ENCODE assay signal across 25 cellular contexts in the genomic region with DNA sequence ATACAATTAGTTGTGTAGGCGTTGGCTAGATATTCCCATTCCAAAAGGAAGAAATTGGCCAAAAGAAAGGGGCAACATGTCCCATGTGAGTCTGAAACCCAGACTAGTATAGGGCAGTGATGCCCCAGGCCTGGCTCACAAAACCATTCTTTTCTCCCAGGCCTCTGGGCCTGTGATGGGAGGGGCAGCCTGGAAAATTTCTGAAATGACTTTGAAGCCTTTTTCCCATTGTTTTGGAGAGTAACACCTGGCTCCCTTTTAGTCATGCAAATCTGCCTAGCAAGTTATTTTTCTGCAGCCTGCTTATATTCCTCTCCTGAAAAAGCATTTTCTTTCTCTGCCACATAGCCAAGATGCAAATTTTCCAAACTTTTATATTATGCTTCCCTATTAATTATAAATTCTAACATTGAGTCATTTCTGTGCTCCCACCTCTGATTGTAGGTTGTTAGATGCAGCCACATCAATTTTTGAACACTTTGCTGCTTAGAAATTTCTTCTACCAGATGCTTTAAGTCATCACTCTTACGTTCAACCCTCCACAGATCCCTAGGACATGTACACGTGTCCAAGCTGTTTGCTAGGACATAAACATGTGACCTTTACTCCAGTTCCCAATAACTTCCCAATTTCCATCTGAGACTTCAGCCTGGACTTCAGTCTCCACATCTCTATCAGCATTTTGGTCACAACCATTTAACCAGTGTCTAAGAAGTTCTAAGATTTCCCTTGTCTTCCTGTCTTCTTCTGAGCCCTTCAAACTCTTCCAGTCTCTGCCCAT.
DNase-seq lines count a peak whose midpoint lies in the region; ATAC-seq and TF ChIP-seq lines count a peak whose summit lies in the region.
"Had no signal": no experiment of that assay in that cellular context is flagged by ENCODE, and none has a peak within 500 bp of the region (broad histone marks: within the 10 kb centered on the region; RNA-seq: fewer than 3 reads in every experiment).

No MANE protein-coding gene starts in this region.

- H3K14ac ChIP-seq in trophoblast cell (ENCODE audit: low read length) = no peak overlapping the region

- H2BK12ac ChIP-seq in trophoblast cell (ENCODE audit: low read length) = no peak overlapping the region

- POLR2A ChIA-PET in WTC11 (lab: Charles Lee) = no interaction called here

- no peak overlapping the region for H3K9ac ChIP-seq in trophoblast cell (ENCODE audit: low read length)
- H3K9ac ChIP-seq: KMS-11 had no signal

- TF ChIP-seq POLR2A in prostate gland (IDR thresholded peaks at IDR 0.05) = no peak

- H3K9me3 Mint-ChIP-seq in WTC11 = peaks cover 15% of the 10 kb centered on the region

- peak; percentile 46 for DNase-seq in NCI-H2107 treated with DMSO at 0.1 percent for 48 hours (lab: John Stamatoyannopoulos, UW; ENCODE audit: unreplicated experiment)
- DNase-seq in NCI-H2107 (lab: John Stamatoyannopoulos, UW) = no peak
- peak; percentile 39 for DNase-seq in WTC11 (ENCODE audit: low spot score)
- DNase-seq in iPS DF 6.9 (ENCODE audit: low read depth, low spot score) = peak; percentile 27
- DNase-seq in trophoblast cell = peak; percentile 1 to 33
- no peak for DNase-seq in superior temporal gyrus (ENCODE audit: extremely low spot score)
- no peak for DNase-seq in prostate gland (ENCODE audit: low spot score)
- DNase-seq: Caco-2; CD8-positive, alpha-beta T cell; DMS 273 treated with DMSO at 0.1 percent for 48 hours; DMS79; MM.1S; NCI-H2029; NCI-H446; NCI-H524 treated with DMSO at 0.1 percent for 48 hours; NCI-H774; SJCRH30 had no signal

- peak overlapping the region; percentile 37 for H3K4me3 Mint-ChIP-seq in WTC11
- H3K4me3 Mint-ChIP-seq: B cell; CD8-positive, alpha-beta T cell; IgD-negative memory B cell had no signal

- H3K4ac ChIP-seq in trophoblast cell (ENCODE audit: low read depth, low read length) = no peak overlapping the region

- CTCF ChIA-PET in WTC11 (lab: Charles Lee) = no interaction called here

- H3K79me1 ChIP-seq in trophoblast cell (ENCODE audit: low read length) = no peaks in the 10 kb centered on the region

- H3K36me3 Mint-ChIP-seq in WTC11 = peaks cover 7% of the 10 kb centered on the region; the same call in 1 of the 2 replicates
- H3K36me3 Mint-ChIP-seq: CD8-positive, alpha-beta T cell; IgD-negative memory B cell had no signal

- no peak for TF ChIP-seq CTCF in WTC11 (IDR thresholded peaks at IDR 0.05)
- no peak for TF ChIP-seq CTCF in prostate gland (IDR thresholded peaks at IDR 0.05)

- H2BK5ac ChIP-seq in trophoblast cell (ENCODE audit: low read depth, low read length, poor library complexity) = no peak overlapping the region

- H3K27ac Mint-ChIP-seq in WTC11 = peak overlapping the region; percentile 87
- H3K27ac Mint-ChIP-seq: B cell; CD8-positive, alpha-beta T cell; IgD-negative memory B cell had no signal

- no peak overlapping the region for H3K4me2 ChIP-seq in trophoblast cell (ENCODE audit: low read length)
- H3K4me2 ChIP-seq: KMS-11 had no signal

- H2AFZ ChIP-seq in trophoblast cell (ENCODE audit: insufficient read depth, low read length, poor library complexity) = no peak overlapping the region

- H3K27ac ChIP-seq in iPS DF 6.9 (ENCODE audit: low read length) (no peak overlapping the region), trophoblast cell (ENCODE audit: low read depth, low read length) (no peak overlapping the region), prostate gland (no peak overlapping the region)
- H3K27ac ChIP-seq: 22Rv1, C4-2B, KMS-11, SJCRH30 had no signal

- no CpG with 5 or more reads among the region's 3 CpGs for WGBS in iPS DF 6.9 (ENCODE audit: insufficient coverage, insufficient read length)
- WGBS in trophoblast cell (ENCODE audit: extremely low coverage, insufficient coverage, insufficient read length) = no CpG with 5 or more reads among the region's 3 CpGs
- WGBS in prostate gland = 90% methylated on average over 3 of the region's 3 CpGs

- ATAC-seq in WTC11 = peak; percentile 88
- ATAC-seq: CD8-positive, alpha-beta T cell; Right ventricle myocardium inferior; SK-N-SH treated with all-trans-retinoic acid at 6 μM for 48 hours had no signal

- H3K27me3 Mint-ChIP-seq in WTC11 (ENCODE audit: low read depth) = no peaks in the 10 kb centered on the region
- H3K27me3 Mint-ChIP-seq: B cell had no signal

- peaks cover 35% of the 10 kb centered on the region for H3K4me1 Mint-ChIP-seq in WTC11
- H3K4me1 Mint-ChIP-seq: B cell, IgD-negative memory B cell had no signal

- H4K91ac ChIP-seq in trophoblast cell (ENCODE audit: low read depth, low read length) = no peak overlapping the region

- H3K23ac ChIP-seq in trophoblast cell (ENCODE audit: low read length) = no peak overlapping the region

- peaks cover 1% of the 10 kb centered on the region; the same call in 1 of the 2 replicates for H3K4me1 ChIP-seq in iPS DF 6.9 (ENCODE audit: control insufficient read depth, insufficient read depth, low read length)
- H3K4me1 ChIP-seq in trophoblast cell (ENCODE audit: control insufficient read depth in 1 of 2, insufficient read depth in 2 of 2, low read length in 2 of 2) = no peaks in the 10 kb centered on the region
- no peaks in the 10 kb centered on the region for H3K4me1 ChIP-seq in prostate gland (replicated peaks)
- H3K4me1 ChIP-seq: Caco-2, HAP-1 had no signal

- no peak overlapping the region for H2AK5ac ChIP-seq in trophoblast cell (ENCODE audit: low read length)

- H3K27me3 ChIP-seq in iPS DF 6.9 (ENCODE audit: control insufficient read depth, insufficient read depth, low read length) = no peaks in the 10 kb centered on the region
- H3K27me3 ChIP-seq in trophoblast cell (ENCODE audit: insufficient read depth, low read length) = no peaks in the 10 kb centered on the region
- no peaks in the 10 kb centered on the region for H3K27me3 ChIP-seq in prostate gland (replicated peaks; ENCODE audit: insufficient read depth)
- H3K27me3 ChIP-seq: SJCRH30 had no signal

- H3K18ac ChIP-seq in trophoblast cell (ENCODE audit: low read length) = no peak overlapping the region

- intact Hi-C loops in prostate gland (cut with DNase I) = no loop called here

- H3K36me3 ChIP-seq in iPS DF 6.9 (ENCODE audit: control insufficient read depth, insufficient read depth, low read length) = no peaks in the 10 kb centered on the region
- H3K36me3 ChIP-seq in trophoblast cell (ENCODE audit: control insufficient read depth in 1 of 2, insufficient read depth in 2 of 2, low read length in 2 of 2) = no peaks in the 10 kb centered on the region
- H3K36me3 ChIP-seq in prostate gland = no peaks in the 10 kb centered on the region
- H3K36me3 ChIP-seq: HAP-1, SJCRH30 had no signal

- no peaks in the 10 kb centered on the region for H3K79me2 ChIP-seq in trophoblast cell (ENCODE audit: control insufficient read depth, insufficient read depth, low read length, poor library complexity)

- no peak overlapping the region for H4K8ac ChIP-seq in trophoblast cell (ENCODE audit: low read depth, low read length)

- no peak overlapping the region for H3K4me3 ChIP-seq in iPS DF 6.9 (ENCODE audit: low read length)
- no peak overlapping the region for H3K4me3 ChIP-seq in trophoblast cell (ENCODE audit: low read depth, low read length)
- H3K4me3 ChIP-seq in prostate gland = no peak overlapping the region
- H3K4me3 ChIP-seq: HAP-1, SJCRH30 had no signal

- H4K12ac ChIP-seq in trophoblast cell (ENCODE audit: low read depth, low read length) = no peak overlapping the region

- H3K9me3 ChIP-seq in iPS DF 6.9 (ENCODE audit: control insufficient read depth, insufficient read depth, low read length) = no peaks in the 10 kb centered on the region
- no peaks in the 10 kb centered on the region for H3K9me3 ChIP-seq in trophoblast cell (ENCODE audit: insufficient read depth, low read depth, low read length)
- H3K9me3 ChIP-seq in prostate gland = no peaks in the 10 kb centered on the region
- H3K9me3 ChIP-seq: Caco-2, HAP-1, SJCRH30 had no signal

- H2BK120ac ChIP-seq in trophoblast cell (ENCODE audit: insufficient read depth, low read length, poor library complexity) = no peak overlapping the region

TF ChIP-seq in WTC11, 78 proteins besides CTCF, POLR2A, EP300 and RAD21 (continues in another document):
- TF ChIP-seq ZNF138 (CRISPR knock-in tag; conservative IDR thresholded peaks at IDR 0.05) = no peak
- no peak for TF ChIP-seq ZNF263 (CRISPR knock-in tag; IDR thresholded peaks at IDR 0.05; ENCODE audit: low read depth)
- TF ChIP-seq, protein P1, sequence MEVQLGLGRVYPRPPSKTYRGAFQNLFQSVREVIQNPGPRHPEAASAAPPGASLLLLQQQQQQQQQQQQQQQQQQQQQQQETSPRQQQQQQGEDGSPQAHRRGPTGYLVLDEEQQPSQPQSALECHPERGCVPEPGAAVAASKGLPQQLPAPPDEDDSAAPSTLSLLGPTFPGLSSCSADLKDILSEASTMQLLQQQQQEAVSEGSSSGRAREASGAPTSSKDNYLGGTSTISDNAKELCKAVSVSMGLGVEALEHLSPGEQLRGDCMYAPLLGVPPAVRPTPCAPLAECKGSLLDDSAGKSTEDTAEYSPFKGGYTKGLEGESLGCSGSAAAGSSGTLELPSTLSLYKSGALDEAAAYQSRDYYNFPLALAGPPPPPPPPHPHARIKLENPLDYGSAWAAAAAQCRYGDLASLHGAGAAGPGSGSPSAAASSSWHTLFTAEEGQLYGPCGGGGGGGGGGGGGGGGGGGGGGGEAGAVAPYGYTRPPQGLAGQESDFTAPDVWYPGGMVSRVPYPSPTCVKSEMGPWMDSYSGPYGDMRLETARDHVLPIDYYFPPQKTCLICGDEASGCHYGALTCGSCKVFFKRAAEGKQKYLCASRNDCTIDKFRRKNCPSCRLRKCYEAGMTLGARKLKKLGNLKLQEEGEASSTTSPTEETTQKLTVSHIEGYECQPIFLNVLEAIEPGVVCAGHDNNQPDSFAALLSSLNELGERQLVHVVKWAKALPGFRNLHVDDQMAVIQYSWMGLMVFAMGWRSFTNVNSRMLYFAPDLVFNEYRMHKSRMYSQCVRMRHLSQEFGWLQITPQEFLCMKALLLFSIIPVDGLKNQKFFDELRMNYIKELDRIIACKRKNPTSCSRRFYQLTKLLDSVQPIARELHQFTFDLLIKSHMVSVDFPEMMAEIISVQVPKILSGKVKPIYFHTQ (CRISPR knock-in tag; IDR thresholded peaks at IDR 0.05) = no peak
- TF ChIP-seq FOXP1 (CRISPR knock-in tag; IDR thresholded peaks at IDR 0.05; ENCODE audit: borderline replicate concordance) = no peak
- no peak for TF ChIP-seq SP1 (CRISPR knock-in tag; conservative IDR thresholded peaks at IDR 0.05)
- no peak for TF ChIP-seq NR3C1 (CRISPR knock-in tag; conservative IDR thresholded peaks at IDR 0.05; ENCODE audit: low read depth)
- no peak for TF ChIP-seq ETV6 (CRISPR knock-in tag; IDR thresholded peaks at IDR 0.05)
- TF ChIP-seq, protein P2, sequence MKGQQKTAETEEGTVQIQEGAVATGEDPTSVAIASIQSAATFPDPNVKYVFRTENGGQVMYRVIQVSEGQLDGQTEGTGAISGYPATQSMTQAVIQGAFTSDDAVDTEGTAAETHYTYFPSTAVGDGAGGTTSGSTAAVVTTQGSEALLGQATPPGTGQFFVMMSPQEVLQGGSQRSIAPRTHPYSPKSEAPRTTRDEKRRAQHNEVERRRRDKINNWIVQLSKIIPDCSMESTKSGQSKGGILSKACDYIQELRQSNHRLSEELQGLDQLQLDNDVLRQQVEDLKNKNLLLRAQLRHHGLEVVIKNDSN (CRISPR knock-in tag; IDR thresholded peaks at IDR 0.05) = no peak
- no peak for TF ChIP-seq GABPB1 (CRISPR knock-in tag; IDR thresholded peaks at IDR 0.05)

Comparison
In these comparisons a context has a peak if more than half of its experiments do, and no peak if none do; other contexts are left out.
1. DNase-seq: peak in NCI-H2107 treated with DMSO at 0.1 percent for 48 hours (single experiment), WTC11 (single experiment), iPS DF 6.9 (single experiment) and trophoblast cell (2 of 2); none in NCI-H2107 (single experiment), superior temporal gyrus (single experiment) and prostate gland (single experiment).